ENCODE assay signal across 8 cellular contexts in genomic region chr1:24745711-24746582, GRCh38. TPM values are rescaled to one million over a fixed set of nuclear protein-coding genes. Genes with fewer than 3 reads are reported as not detected.
DNase-seq lines count a peak whose midpoint lies in the region; ATAC-seq and TF ChIP-seq lines count a peak whose summit lies in the region.

No MANE protein-coding gene starts in this region.

- H3K27ac Mint-ChIP-seq in activated naive CD4-positive, alpha-beta T cell treated with anti-CD3 and anti-CD28 coated beads, Interleukin-2, amount 50 U/mL, for 24 hours = peak overlapping the region; percentile 66

- peak overlapping the region; percentile 94 to 99 (median 96) for H3K27ac ChIP-seq in heart right ventricle
- H3K27ac ChIP-seq in prostate gland = peak overlapping the region; percentile 95 to 98

- TF ChIP-seq POLR2A in prostate gland (IDR thresholded peaks at IDR 0.05) = no peak

- H3K4me3 Mint-ChIP-seq in activated naive CD4-positive, alpha-beta T cell treated with anti-CD3 and anti-CD28 coated beads, Interleukin-2, amount 50 U/mL, for 24 hours = peak overlapping the region; percentile 93

- ATAC-seq in HG02678 (IDR thresholded peaks at IDR 0.05; ENCODE audit: unreplicated experiment) (peak; percentile 3), heart right ventricle (peak in 3 of 8 donors; percentile 12 to 27 (median 18)), GM19351 (IDR thresholded peaks at IDR 0.05; ENCODE audit: unreplicated experiment) (no peak)

- peaks cover 0 to 4% (median 0%) of the 10 kb centered on the region in 9 donors for H3K36me3 ChIP-seq in heart right ventricle
- H3K36me3 ChIP-seq in prostate gland = no peaks in the 10 kb centered on the region

- H3K9me3 Mint-ChIP-seq in activated naive CD4-positive, alpha-beta T cell treated with anti-CD3 and anti-CD28 coated beads, Interleukin-2, amount 50 U/mL, for 24 hours = no peaks in the 10 kb centered on the region

- H3K4me1 Mint-ChIP-seq in activated naive CD4-positive, alpha-beta T cell treated with anti-CD3 and anti-CD28 coated beads, Interleukin-2, amount 50 U/mL, for 24 hours = peaks cover 25% of the 10 kb centered on the region

- no peaks in the 10 kb centered on the region for H3K9me3 ChIP-seq in heart right ventricle
- H3K9me3 ChIP-seq in prostate gland = no peaks in the 10 kb centered on the region

- TF ChIP-seq CTCF in heart right ventricle (IDR thresholded peaks at IDR 0.05) (no peak), prostate gland (IDR thresholded peaks at IDR 0.05) (no peak)

- H3K4me3 ChIP-seq in heart right ventricle (peak overlapping the region; percentile 80 to 98 (median 94)), prostate gland (peak overlapping the region; percentile 95 to 99)

- no peaks in the 10 kb centered on the region for H3K36me3 Mint-ChIP-seq in activated naive CD4-positive, alpha-beta T cell treated with anti-CD3 and anti-CD28 coated beads, Interleukin-2, amount 50 U/mL, for 24 hours

- H3K27me3 Mint-ChIP-seq in activated naive CD4-positive, alpha-beta T cell treated with anti-CD3 and anti-CD28 coated beads, Interleukin-2, amount 50 U/mL, for 24 hours = peaks cover 4% of the 10 kb centered on the region

- WGBS in heart right ventricle, 2 donors = 0 to 1% methylated on average over 51 to 71 of the region's 71 CpGs
- WGBS in prostate gland = 1% methylated on average over 31 of the region's 71 CpGs

- H3K27me3 ChIP-seq in heart right ventricle = no peaks in the 10 kb centered on the region
- no peaks in the 10 kb centered on the region for H3K27me3 ChIP-seq in prostate gland (replicated peaks; ENCODE audit: insufficient read depth)

- intact Hi-C loops in heart right ventricle (cut with DNase I) (loop anchor here in 9 of 10 donors (1.0 to 10.0 kb wide), 12 partner anchors 25 to 91 kb away; no protein-coding TSS in a partner anchor), prostate gland (cut with DNase I) (loop anchor here (2.0 to 5.0 kb wide), 2 partner anchors 81 to 103 kb away; partner anchors contain the start of gene SRRM1)

- DNase-seq in NCI-H510A treated with DMSO at 0.1 percent for 48 hours (lab: John Stamatoyannopoulos, UW) (peak; percentile 57), NCI-H510A (lab: John Stamatoyannopoulos, UW) (no peak), NCI-H526 treated with DMSO at 0.1 percent for 48 hours (lab: John Stamatoyannopoulos, UW) (peak; percentile 12), heart right ventricle (peak; percentile 38 to 58), prostate gland (ENCODE audit: low spot score) (peak; percentile 68)

- H3K4me1 ChIP-seq in heart right ventricle = peaks cover 0 to 71% (median 51%) of the 10 kb centered on the region in 9 donors
- no peaks in the 10 kb centered on the region for H3K4me1 ChIP-seq in prostate gland (replicated peaks)

RNA-seq across cellular contexts. Expression of gene CLIC4, which starts 0.7 kb away (rescaled TPM):
- 100 to 1,000 TPM; 256 to 511 (median 353) TPM for total RNA-seq in heart right ventricle
- polyA plus RNA-seq in heart right ventricle = 100 to 1,000 TPM in 1 of 2 donors, 10 to 100 TPM in 1; 90.8 to 308 TPM
- 100 to 1,000 TPM in 1 of 2 donors, 10 to 100 TPM in 1; 77.2 to 124 TPM for total RNA-seq in prostate gland
